Comparison of ENCODE assay signal across 1 cellular context in the genomic region with DNA sequence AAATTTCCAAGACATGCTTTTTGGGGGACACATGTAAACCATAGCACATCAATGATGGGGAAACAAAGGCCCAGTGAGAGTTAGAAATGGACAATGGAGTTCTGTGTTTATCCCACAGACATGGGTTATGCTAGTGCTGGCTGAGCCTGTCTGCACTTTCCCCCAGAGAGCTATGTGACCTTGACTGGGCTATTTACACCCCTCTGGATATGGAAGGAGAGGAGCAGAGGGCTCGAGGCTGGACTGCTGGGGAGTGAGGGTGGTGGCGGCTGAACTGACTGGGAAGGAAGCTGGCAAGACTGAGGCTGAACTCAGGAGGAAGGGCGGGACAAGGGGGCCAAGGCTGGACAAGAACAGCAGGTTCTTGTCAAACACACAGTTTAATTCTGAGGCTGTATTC.
TF ChIP-seq lines count a peak whose summit lies in the region.

No MANE protein-coding gene starts in this region.

TF ChIP-seq in HepG2, 621 proteins besides CTCF, POLR2A, EP300 and RAD21 (continued from another document):
- TF ChIP-seq, protein P1, sequence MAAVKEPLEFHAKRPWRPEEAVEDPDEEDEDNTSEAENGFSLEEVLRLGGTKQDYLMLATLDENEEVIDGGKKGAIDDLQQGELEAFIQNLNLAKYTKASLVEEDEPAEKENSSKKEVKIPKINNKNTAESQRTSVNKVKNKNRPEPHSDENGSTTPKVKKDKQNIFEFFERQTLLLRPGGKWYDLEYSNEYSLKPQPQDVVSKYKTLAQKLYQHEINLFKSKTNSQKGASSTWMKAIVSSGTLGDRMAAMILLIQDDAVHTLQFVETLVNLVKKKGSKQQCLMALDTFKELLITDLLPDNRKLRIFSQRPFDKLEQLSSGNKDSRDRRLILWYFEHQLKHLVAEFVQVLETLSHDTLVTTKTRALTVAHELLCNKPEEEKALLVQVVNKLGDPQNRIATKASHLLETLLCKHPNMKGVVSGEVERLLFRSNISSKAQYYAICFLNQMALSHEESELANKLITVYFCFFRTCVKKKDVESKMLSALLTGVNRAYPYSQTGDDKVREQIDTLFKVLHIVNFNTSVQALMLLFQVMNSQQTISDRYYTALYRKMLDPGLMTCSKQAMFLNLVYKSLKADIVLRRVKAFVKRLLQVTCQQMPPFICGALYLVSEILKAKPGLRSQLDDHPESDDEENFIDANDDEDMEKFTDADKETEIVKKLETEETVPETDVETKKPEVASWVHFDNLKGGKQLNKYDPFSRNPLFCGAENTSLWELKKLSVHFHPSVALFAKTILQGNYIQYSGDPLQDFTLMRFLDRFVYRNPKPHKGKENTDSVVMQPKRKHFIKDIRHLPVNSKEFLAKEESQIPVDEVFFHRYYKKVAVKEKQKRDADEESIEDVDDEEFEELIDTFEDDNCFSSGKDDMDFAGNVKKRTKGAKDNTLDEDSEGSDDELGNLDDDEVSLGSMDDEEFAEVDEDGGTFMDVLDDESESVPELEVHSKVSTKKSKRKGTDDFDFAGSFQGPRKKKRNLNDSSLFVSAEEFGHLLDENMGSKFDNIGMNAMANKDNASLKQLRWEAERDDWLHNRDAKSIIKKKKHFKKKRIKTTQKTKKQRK (IDR thresholded peaks at IDR 0.05; ENCODE audit: low read length), result no peak
- TF ChIP-seq ZNF180 (CRISPR knock-in tag; IDR thresholded peaks at IDR 0.05; ENCODE audit: borderline replicate concordance, low read depth) (no peak), PPARG (CRISPR knock-in tag; conservative IDR thresholded peaks at IDR 0.05) (peak; percentile 32; the same call in 1 of the 2 replicates), MAFF (IDR thresholded peaks at IDR 0.05; ENCODE audit: low read depth, low read length) (no peak)
TF ChIP-seq in HepG2: peak in this region for 1.
